1 cellular context compared by ENCODE assay signal in the genomic region with DNA sequence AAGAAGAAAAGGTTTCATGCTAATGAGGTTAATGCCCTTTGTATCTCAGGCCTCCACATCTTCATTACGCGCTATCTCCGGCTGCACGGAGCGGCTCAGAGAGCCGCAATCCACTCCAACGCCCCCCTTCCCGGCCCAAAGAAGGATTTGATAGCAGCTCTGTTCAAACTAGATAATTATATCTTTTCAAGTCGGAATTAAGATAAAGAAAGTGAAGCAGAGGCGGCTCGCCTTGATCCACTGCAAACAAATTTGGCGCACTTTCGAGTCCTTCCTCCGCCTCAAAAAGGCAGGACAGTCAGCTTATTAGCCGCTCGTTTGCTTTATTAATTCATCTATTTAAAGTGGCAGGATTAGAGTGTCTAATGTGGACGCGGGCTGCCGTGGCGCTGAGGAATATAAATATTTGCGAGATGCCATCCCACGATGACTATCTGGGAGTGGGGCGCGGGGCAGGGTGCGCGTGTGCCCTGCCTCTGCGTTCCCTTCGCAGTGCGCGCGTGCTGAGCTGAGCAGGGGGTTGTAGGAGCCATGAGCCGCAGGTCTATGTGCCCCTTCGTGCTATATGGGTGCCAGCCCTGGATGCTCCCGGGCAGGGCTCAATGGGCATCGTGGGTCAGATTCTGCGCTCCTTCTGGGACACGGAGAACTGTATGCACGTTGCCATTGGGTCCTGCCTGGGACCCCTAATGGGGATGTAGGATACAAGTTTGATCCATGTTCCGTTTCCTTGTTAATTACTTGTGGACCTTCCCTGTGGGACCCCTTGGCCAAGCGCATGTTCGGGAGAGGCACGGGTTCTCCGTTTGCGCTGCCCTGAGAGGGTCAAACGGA.
TF ChIP-seq lines count a peak whose summit lies in the region.

No MANE protein-coding gene starts in this region.

TF ChIP-seq in H1, 55 proteins besides CTCF, POLR2A, EP300 and RAD21:
- peak; percentile 0; the same call in 1 of the 2 replicates for TF ChIP-seq SUZ12 (IDR thresholded peaks at IDR 0.05; ENCODE audit: low read length)
- peak; percentile 94 for TF ChIP-seq RNF2 (IDR thresholded peaks at IDR 0.05; ENCODE audit: borderline replicate concordance, low read depth, low read length, missing control alignments, poor library complexity, severe bottlenecking)
- TF ChIP-seq GTF2F1 (IDR thresholded peaks at IDR 0.05; ENCODE audit: borderline replicate concordance, low read depth, low read length): no peak
- TF ChIP-seq, protein P1, sequence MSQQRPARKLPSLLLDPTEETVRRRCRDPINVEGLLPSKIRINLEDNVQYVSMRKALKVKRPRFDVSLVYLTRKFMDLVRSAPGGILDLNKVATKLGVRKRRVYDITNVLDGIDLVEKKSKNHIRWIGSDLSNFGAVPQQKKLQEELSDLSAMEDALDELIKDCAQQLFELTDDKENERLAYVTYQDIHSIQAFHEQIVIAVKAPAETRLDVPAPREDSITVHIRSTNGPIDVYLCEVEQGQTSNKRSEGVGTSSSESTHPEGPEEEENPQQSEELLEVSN (IDR thresholded peaks at IDR 0.05): no peak
- peak; percentile 89; the same call in 1 of the 2 replicates for TF ChIP-seq CBX8 (IDR thresholded peaks at IDR 0.05; ENCODE audit: borderline replicate concordance, low read depth, low read length)
- 0 out of 2 replicates have a peak, but pooled peaks have one; percentile 7 for TF ChIP-seq TCF12 (IDR thresholded peaks at IDR 0.05; ENCODE audit: low read depth, low read length)
- TF ChIP-seq HDAC6 (IDR thresholded peaks at IDR 0.05; ENCODE audit: low read depth, low read length): no peak
